1 cellular context compared by ENCODE assay signal in the genomic region with DNA sequence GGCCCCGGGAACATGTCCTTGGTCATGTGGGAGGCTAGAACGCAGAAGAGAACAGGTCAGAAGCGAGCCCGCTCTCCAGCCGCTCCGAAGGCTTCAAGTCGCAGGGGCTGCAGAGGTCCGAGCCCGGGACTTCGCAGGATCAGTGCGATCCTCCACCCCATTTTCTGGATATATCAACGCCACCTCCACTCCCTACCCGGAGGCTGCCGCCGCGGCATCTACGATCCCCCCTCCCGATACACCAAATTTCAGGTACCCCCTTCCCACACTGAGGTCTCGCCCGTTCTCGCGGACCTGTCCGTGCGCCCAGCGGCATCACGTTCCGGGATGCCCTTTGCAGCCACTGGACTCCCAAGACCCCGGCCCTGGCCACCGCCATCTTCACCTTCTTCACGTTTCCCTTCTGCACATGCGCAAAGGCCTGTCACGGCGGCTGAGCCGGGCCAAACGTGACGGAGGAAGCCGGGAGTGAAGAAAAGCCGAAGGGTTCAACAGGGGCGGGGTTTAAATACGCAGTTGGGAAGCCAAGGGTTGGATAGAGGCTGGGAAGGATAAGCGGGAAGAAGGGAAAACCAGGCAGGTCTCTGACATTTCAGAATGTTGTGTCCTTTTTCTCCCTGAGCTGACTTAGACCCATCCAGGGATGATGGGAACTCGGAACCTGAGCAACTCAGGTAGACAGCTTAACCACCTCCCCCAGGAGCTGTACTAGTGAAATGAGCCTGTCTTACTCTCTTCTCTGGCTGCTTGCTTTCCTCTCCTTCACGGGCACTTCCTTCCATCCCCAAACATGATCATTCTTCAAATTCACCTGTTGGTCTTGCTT.
TF ChIP-seq lines count a peak whose summit lies in the region.

A gene (minus strand): TSS at position 399 of the 826 bp plus-strand sequence. CDS start 20 bp downstream, at position 379.

TF ChIP-seq in SK-N-SH treated with all-trans-retinoic acid at 6 μM for 48 hours, 23 proteins besides CTCF, POLR2A, EP300 and RAD21 (continued from another document):
- TF ChIP-seq, protein P1, sequence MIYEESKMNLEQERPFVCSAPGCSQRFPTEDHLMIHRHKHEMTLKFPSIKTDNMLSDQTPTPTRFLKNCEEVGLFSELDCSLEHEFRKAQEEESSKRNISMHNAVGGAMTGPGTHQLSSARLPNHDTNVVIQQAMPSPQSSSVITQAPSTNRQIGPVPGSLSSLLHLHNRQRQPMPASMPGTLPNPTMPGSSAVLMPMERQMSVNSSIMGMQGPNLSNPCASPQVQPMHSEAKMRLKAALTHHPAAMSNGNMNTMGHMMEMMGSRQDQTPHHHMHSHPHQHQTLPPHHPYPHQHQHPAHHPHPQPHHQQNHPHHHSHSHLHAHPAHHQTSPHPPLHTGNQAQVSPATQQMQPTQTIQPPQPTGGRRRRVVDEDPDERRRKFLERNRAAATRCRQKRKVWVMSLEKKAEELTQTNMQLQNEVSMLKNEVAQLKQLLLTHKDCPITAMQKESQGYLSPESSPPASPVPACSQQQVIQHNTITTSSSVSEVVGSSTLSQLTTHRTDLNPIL (CRISPR knock-in tag; IDR thresholded peaks at IDR 0.05; ENCODE audit: low read depth), result no peak
